Comparison of ENCODE assay signal across 1 cellular context in the genomic region with DNA sequence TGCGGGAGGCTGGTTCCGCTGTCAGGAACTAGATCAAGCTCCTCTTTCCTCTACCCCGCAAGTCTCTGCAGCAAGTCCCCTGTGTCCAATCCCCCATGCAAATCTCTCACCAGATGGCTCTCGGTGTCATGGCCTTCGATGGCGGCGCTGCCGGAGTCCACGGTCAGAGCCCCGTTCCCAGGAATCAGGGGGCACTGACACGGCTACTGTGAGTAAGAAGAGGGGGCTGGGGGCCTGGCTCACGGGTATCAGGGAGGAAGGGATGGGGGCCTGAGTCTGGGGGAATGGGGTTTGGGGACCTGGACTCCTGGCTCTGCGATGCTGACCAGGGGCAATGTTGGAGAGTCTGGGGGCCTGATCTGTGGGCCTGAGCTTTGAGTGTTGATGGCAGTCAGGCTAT.
A peak's percentile ranks its signal among the peaks of the same experiment; 100 is the strongest.
TF ChIP-seq lines count a peak whose summit lies in the region.

No MANE protein-coding gene starts in this region.

TF ChIP-seq in K562, 482 proteins besides CTCF, POLR2A, EP300 and RAD21:
- 0 out of 2 replicates have a peak, but pooled peaks have one; percentile 3 for TF ChIP-seq RBFOX2 (IDR thresholded peaks at IDR 0.05; ENCODE audit: low read depth, low read length)
- no peak for TF ChIP-seq ZNF384 (IDR thresholded peaks at IDR 0.05; ENCODE audit: low read depth, low read length)
